Comparison of ENCODE assay signal across 8 cellular contexts in the genomic region with DNA sequence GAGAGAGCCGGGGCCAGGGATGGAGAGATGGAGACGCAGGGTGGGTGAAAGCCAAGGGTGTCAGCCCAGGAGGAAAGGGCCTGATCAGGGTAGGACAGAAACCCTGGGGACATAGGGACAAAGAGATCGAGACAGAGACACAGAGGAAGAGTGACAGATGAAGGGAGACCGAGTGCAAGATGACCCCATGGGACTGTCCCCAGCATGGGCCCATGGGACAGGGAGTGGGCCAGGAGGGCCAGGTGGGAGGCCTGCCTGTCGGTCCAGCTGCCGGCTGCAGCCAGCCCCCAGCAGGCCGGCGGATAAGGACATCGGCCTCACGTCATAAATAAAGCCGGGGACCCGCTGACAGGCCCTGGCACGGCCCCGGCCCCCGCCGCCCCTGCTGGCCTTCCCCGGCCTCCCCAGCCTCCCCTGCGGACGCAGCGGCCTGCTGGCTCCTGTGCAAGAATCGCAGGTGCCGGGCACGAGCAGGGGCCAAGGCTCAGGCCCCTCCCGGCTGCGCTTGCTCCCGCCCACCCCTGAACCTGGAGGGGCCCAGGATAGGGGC. TPM values are rescaled to one million over a fixed set of nuclear protein-coding genes. Genes with fewer than 3 reads are reported as not detected.
DNase-seq lines count a peak whose midpoint lies in the region; ATAC-seq and TF ChIP-seq lines count a peak whose summit lies in the region.

No MANE protein-coding gene starts in this region.

- no peak overlapping the region for H3K9ac ChIP-seq in colonic mucosa (ENCODE audit: low read depth in 2 of 2, low read length in 2 of 2)

- no peaks in the 10 kb centered on the region for H3K9me3 ChIP-seq in colonic mucosa

- CTCF ChIA-PET in BJ (lab: Yijun Ruan, JAX), result interaction anchor here (0.7 to 6.1 kb wide), 11 partner anchors 9 to 253 kb away, joined by 3 to 40 read pairs (median 7); no protein-coding TSS in a partner anchor

- H3K4me3 Mint-ChIP-seq in natural killer cell, result peak overlapping the region; percentile 88

- peaks cover 4% of the 10 kb centered on the region for H3K36me3 ChIP-seq in BJ (ENCODE audit: control insufficient read depth, insufficient read depth, low read length)
- H3K36me3 ChIP-seq in colonic mucosa, result no peaks in the 10 kb centered on the region

- TF ChIP-seq CTCF in BJ (IDR thresholded peaks at IDR 0.05; ENCODE audit: insufficient read depth, low read depth, low read length), result no peak
- TF ChIP-seq CTCF in colonic mucosa (IDR thresholded peaks at IDR 0.05), result no peak
- no peak for TF ChIP-seq CTCF in natural killer cell (IDR thresholded peaks at IDR 0.05)

- H3K27ac ChIP-seq in colonic mucosa, result no peak overlapping the region

- peak overlapping the region in 1 of 2 donors; percentile 62 for H3K27ac Mint-ChIP-seq in natural killer cell

- peaks cover 10% of the 10 kb centered on the region for H3K4me1 ChIP-seq in colonic mucosa

- peaks cover 5 to 30% of the 10 kb centered on the region in 2 donors for H3K4me1 Mint-ChIP-seq in natural killer cell

- H3K27me3 Mint-ChIP-seq in natural killer cell (ENCODE audit: low read depth in 2 of 2), result no peaks in the 10 kb centered on the region

- no peaks in the 10 kb centered on the region for H3K27me3 ChIP-seq in BJ (ENCODE audit: control insufficient read depth, insufficient read depth, low read length)
- H3K27me3 ChIP-seq in colonic mucosa, result peaks cover 21% of the 10 kb centered on the region

- H3K4me3 ChIP-seq in BJ (ENCODE audit: low read depth, low read length), result peak overlapping the region; percentile 35
- H3K4me3 ChIP-seq in colonic mucosa, result peak overlapping the region; percentile 19

- POLR2A ChIA-PET in BJ (lab: Charles Lee), result no interaction called here

- intact Hi-C loops in colonic mucosa (cut with DNase I) (loop anchor here (5.0 kb wide), 1 partner anchor 252 kb away; no protein-coding TSS in a partner anchor), natural killer cell (cut with micrococcal nuclease) (loop anchor here (1.0 kb wide), 1 partner anchor 252 kb away; no protein-coding TSS in a partner anchor)

- ATAC-seq in HG02642 (IDR thresholded peaks at IDR 0.05; ENCODE audit: poor library complexity, unreplicated experiment) (peak; percentile 5), natural killer cell (no peak)

- DNase-seq in BJ (ENCODE audit: low read depth), result no peak
- DNase-seq in colonic mucosa, result no peak
- DNase-seq in natural killer cell, result no peak
- DNase-seq in stimulated activated CD4-positive, alpha-beta T cell treated with anti-CD3 and anti-CD28 coated beads, Interleukin-12 subunit alpha, Interleukin-12 subunit beta, amount 100 ng/mL, for 4 hours, result no peak
- DNase-seq in dedifferentiated amniotic fluid mesenchymal stem cell (ENCODE audit: extremely low spot score), result no peak
- no peak for DNase-seq in NCI-H345 treated with DMSO at 0.1 percent for 48 hours (lab: John Stamatoyannopoulos, UW; ENCODE audit: unreplicated experiment)
- no peak for DNase-seq in NCI-H446 (lab: John Stamatoyannopoulos, UW)

- H3K9me3 Mint-ChIP-seq in natural killer cell, result no peaks in the 10 kb centered on the region

- no peaks in the 10 kb centered on the region for H3K36me3 Mint-ChIP-seq in natural killer cell

RNA-seq across cellular contexts. Expression of gene REX1BD, which starts 6.3 kb away (rescaled TPM):
- 22.4 and 24.3 TPM in 2 replicates for polyA plus RNA-seq in BJ (2011; rRNA removed)
- polyA minus RNA-seq in BJ (2011; rRNA and poly(A)+ RNA removed), result 1.9 and 2.2 TPM in 2 replicates
- total RNA-seq in colonic mucosa, result 10 to 100 TPM; 46.7 to 79.6 TPM
- 10 to 100 TPM; 80.6 to 86.9 (median 85.3) TPM for total RNA-seq in natural killer cell

RNA-seq across cellular contexts. Expression of gene CRLF1, which starts 11.7 kb away (rescaled TPM):
- polyA plus RNA-seq in BJ (2011; rRNA removed), result 5.6 and 6.6 TPM in 2 replicates
- polyA minus RNA-seq in BJ (2011; rRNA and poly(A)+ RNA removed), result 1.4 and 4.8 TPM in 2 replicates
- total RNA-seq in colonic mucosa (1 to 10 TPM in 1 of 2 donors, under 1 TPM in 1; 0.84 to 1.6 TPM), natural killer cell (not detected)

RNA-seq across cellular contexts. Expression of gene TMEM59L, which starts 17.8 kb away (rescaled TPM):
- polyA plus RNA-seq in BJ (2011; rRNA removed), result 0.69 and 1.6 TPM in 2 replicates
- polyA minus RNA-seq in BJ (2011; rRNA and poly(A)+ RNA removed), result 0.33 and 0.36 TPM in 2 replicates
- 1 to 10 TPM in 1 of 2 donors, under 1 TPM in 1; 0.27 to 1.4 TPM for total RNA-seq in colonic mucosa
- total RNA-seq in natural killer cell, result not detected

RNA-seq across cellular contexts. Expression of gene UBA52, which starts 23.2 kb away (rescaled TPM):
- 2,336 and 2,472 TPM in 2 replicates for polyA plus RNA-seq in BJ (2011; rRNA removed)
- 975 and 1,899 TPM in 2 replicates for polyA minus RNA-seq in BJ (2011; rRNA and poly(A)+ RNA removed)
- total RNA-seq in colonic mucosa (1,000 to 10,000 TPM in 1 of 2 donors, 100 to 1,000 TPM in 1; 991 to 1,174 TPM), natural killer cell (1,000 to 10,000 TPM; 1,016 to 1,271 (median 1,271) TPM)

RNA-seq across cellular contexts. Expression of gene KXD1, which starts 37.2 kb away (rescaled TPM):
- 100 and 163 TPM in 2 replicates for polyA plus RNA-seq in BJ (2011; rRNA removed)
- 70.3 and 128 TPM in 2 replicates for polyA minus RNA-seq in BJ (2011; rRNA and poly(A)+ RNA removed)
- total RNA-seq in colonic mucosa, result 10 to 100 TPM; 66.8 to 80.4 TPM
- total RNA-seq in natural killer cell, result 10 to 100 TPM; 83.2 to 88.8 (median 86.9) TPM
